In genomic region chr18:39675358-39675757, GRCh38 we compare ENCODE assay signal across 18 cellular contexts.
DNase-seq lines count a peak whose midpoint lies in the region; ATAC-seq and TF ChIP-seq lines count a peak whose summit lies in the region.
"Had no signal": no experiment of that assay in that cellular context is flagged by ENCODE, and none has a peak within 500 bp of the region (broad histone marks: within the 10 kb centered on the region; RNA-seq: fewer than 3 reads in every experiment).

No MANE protein-coding gene starts in this region.

- ATAC-seq in HG03175 (IDR thresholded peaks at IDR 0.05; ENCODE audit: unreplicated experiment) = no peak
- no peak for ATAC-seq in GM21447 (IDR thresholded peaks at IDR 0.05; ENCODE audit: unreplicated experiment)
- ATAC-seq: activated CD8-positive, alpha-beta T cell treated with anti-CD3 and anti-CD28 coated beads for 36 hours; stimulated activated naive CD8-positive, alpha-beta T cell treated with anti-CD3 and anti-CD28 coated beads, Interleukin-15, amount 100 ng/mL, for 72 hours had no signal

- no peak overlapping the region for H4K8ac ChIP-seq in neuronal stem cell (ENCODE audit: low read depth, low read length)

- no peak overlapping the region for H3K18ac ChIP-seq in neuronal stem cell (ENCODE audit: low read length)

- no peak overlapping the region for H3K27ac ChIP-seq in neuronal stem cell (replicated peaks; ENCODE audit: low read length)
- H3K27ac ChIP-seq: prostate gland had no signal

- no peak overlapping the region for H3K23ac ChIP-seq in neuronal stem cell (ENCODE audit: low read depth, low read length, poor library complexity)

- H3K79me1 ChIP-seq in neuronal stem cell (ENCODE audit: low read depth, low read length) = no peaks in the 10 kb centered on the region

- no peaks in the 10 kb centered on the region for H3K27me3 ChIP-seq in neuronal stem cell (ENCODE audit: control insufficient read depth in 3 of 3, insufficient read depth in 3 of 3, low read depth in 1 of 3, low read length in 3 of 3)

- H2AK5ac ChIP-seq in neuronal stem cell (ENCODE audit: low read depth, low read length) = no peak overlapping the region

- H3K9me3 ChIP-seq in neuronal stem cell (replicated peaks in 1 of 2; ENCODE audit: control insufficient read depth in 2 of 2, insufficient read depth in 1 of 2, low read depth in 1 of 2, low read length in 2 of 2) = no peaks in the 10 kb centered on the region
- H3K9me3 ChIP-seq: prostate gland had no signal

- H4K91ac ChIP-seq in neuronal stem cell (ENCODE audit: low read depth, low read length, poor library complexity) = no peak overlapping the region

- no peak overlapping the region for H3K9ac ChIP-seq in neuronal stem cell (ENCODE audit: low read depth, low read length, poor library complexity)

- H2BK120ac ChIP-seq in neuronal stem cell (ENCODE audit: low read depth, low read length) = no peak overlapping the region

- no peak for TF ChIP-seq CTCF in fibroblast of mammary gland (conservative IDR thresholded peaks at IDR 0.05; ENCODE audit: control insufficient read depth, insufficient read depth, low read depth, low read length)

- no peak overlapping the region for H2BK15ac ChIP-seq in neuronal stem cell (ENCODE audit: low read length)

- H3K4me2 ChIP-seq in neuronal stem cell (ENCODE audit: insufficient read depth, low read length, poor library complexity, severe bottlenecking) = no peak overlapping the region

- no peak overlapping the region for H3K14ac ChIP-seq in neuronal stem cell (ENCODE audit: low read length)

- no peak overlapping the region for H3K4ac ChIP-seq in neuronal stem cell (ENCODE audit: low read length)

- no peak overlapping the region for H2BK5ac ChIP-seq in neuronal stem cell (ENCODE audit: low read length)

- H3K36me3 ChIP-seq in neuronal stem cell (replicated peaks in 1 of 2; ENCODE audit: control insufficient read depth in 2 of 2, insufficient read depth in 2 of 2, low read length in 2 of 2) = no peaks in the 10 kb centered on the region
- H3K36me3 ChIP-seq: prostate gland had no signal

- DNase-seq in COLO829 (ENCODE audit: low spot score) = peak; percentile 74
- peak; percentile 70 for DNase-seq in M059J (ENCODE audit: low read depth)
- peak; percentile 77 for DNase-seq in fibroblast of mammary gland (ENCODE audit: low read depth)
- DNase-seq in putamen (ENCODE audit: low spot score) = peak; percentile 37
- DNase-seq in neuronal stem cell (ENCODE audit: low spot score) = no peak
- no peak for DNase-seq in middle frontal gyrus (ENCODE audit: extremely low spot score, low spot score)
- DNase-seq: activated CD8-positive, alpha-beta T cell treated with anti-CD3 and anti-CD28 coated beads for 36 hours; activated effector memory CD4-positive, alpha-beta T cell treated with anti-CD3 and anti-CD28 coated beads, Interleukin-2, amount 50 U/mL, for 16 hours; Calu3; midbrain; NCI-H1092; NCI-H510A treated with DMSO at 0.1 percent for 48 hours; RPMI8226; stimulated activated naive CD8-positive, alpha-beta T cell treated with anti-CD3 and anti-CD28 coated beads, Interleukin-15, amount 100 ng/mL, for 72 hours; T1000 had no signal

- WGBS in neuronal stem cell (ENCODE audit: extremely low coverage in 2 of 2, insufficient read length in 2 of 2, insufficient replicate concordance in 1 of 2), 2 donors = no CpG with 5 or more reads among the region's 3 CpGs

- H3K4me3 ChIP-seq in fibroblast of mammary gland (ENCODE audit: control insufficient read depth, low read depth, low read length) (no peak overlapping the region), neuronal stem cell (ENCODE audit: low read length in 2 of 2) (no peak overlapping the region)
- H3K4me3 ChIP-seq: prostate gland had no signal

- no peak overlapping the region for H2BK12ac ChIP-seq in neuronal stem cell (ENCODE audit: low read length)

- H3K4me1 ChIP-seq in neuronal stem cell (ENCODE audit: control insufficient read depth in 2 of 2, insufficient read depth in 1 of 2, low read depth in 1 of 2, low read length in 2 of 2) = no peaks in the 10 kb centered on the region
- H3K4me1 ChIP-seq: prostate gland had no signal

- no peak overlapping the region for H2AFZ ChIP-seq in neuronal stem cell (ENCODE audit: low read length)

Comparison
In these comparisons a context has a peak if more than half of its experiments do, and no peak if none do; other contexts are left out.
1. DNase-seq: peak in COLO829 (single experiment), M059J (single experiment), fibroblast of mammary gland (single experiment) and putamen (single experiment); none in neuronal stem cell (single experiment) and middle frontal gyrus (single experiment).